Comparison of ENCODE assay signal across 23 cellular contexts in the genomic region with DNA sequence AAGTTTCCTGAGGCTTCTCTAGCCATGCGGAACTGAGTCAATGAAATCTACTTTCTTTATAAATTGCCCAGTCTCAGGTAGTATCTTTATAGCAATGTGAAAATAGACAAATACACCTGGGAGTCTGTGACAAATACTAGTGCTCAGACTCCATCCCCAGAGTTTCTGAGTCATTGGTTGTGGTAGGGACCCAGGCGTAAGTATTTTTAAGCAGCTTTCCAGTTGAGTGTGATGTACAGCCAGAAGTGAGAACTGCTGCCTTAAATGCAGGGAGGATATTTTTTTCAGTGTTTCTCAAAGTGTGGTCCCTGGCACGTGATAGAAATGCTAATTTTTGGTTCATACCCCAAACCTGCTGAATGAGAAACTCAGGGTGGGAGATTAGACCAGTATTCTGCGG.
DNase-seq lines count a peak whose midpoint lies in the region; ATAC-seq and TF ChIP-seq lines count a peak whose summit lies in the region.
"Had no signal": no experiment of that assay in that cellular context is flagged by ENCODE, and none has a peak within 500 bp of the region (broad histone marks: within the 10 kb centered on the region; RNA-seq: fewer than 3 reads in every experiment).

No MANE protein-coding gene starts in this region.

- no peaks in the 10 kb centered on the region for H3K36me3 ChIP-seq in GM06990 (ENCODE audit: control insufficient read depth, insufficient read depth, low read length)
- H3K36me3 ChIP-seq in Karpas-422 (ENCODE audit: insufficient read depth, low read length), result no peaks in the 10 kb centered on the region
- H3K36me3 ChIP-seq: BE2C, BLaER1 had no signal

- no peak overlapping the region for H3K27ac ChIP-seq in Karpas-422 (ENCODE audit: low read length)
- H3K27ac ChIP-seq: 22Rv1, A549, BLaER1 had no signal

- no peaks in the 10 kb centered on the region for H3K9me3 ChIP-seq in Karpas-422 (ENCODE audit: low read length)
- H3K9me3 ChIP-seq: A549, BE2C, BLaER1 had no signal

- TF ChIP-seq CTCF in GM06990 (IDR thresholded peaks at IDR 0.05; ENCODE audit: insufficient read depth, low read length, poor library complexity, severe bottlenecking), result no peak

- no peaks in the 10 kb centered on the region for H3K4me1 ChIP-seq in Karpas-422 (ENCODE audit: low read length)
- H3K4me1 ChIP-seq: A549, BE2C, BLaER1 had no signal

- ATAC-seq in GM18868 (IDR thresholded peaks at IDR 0.05; ENCODE audit: unreplicated experiment) (peak; percentile 52), HG03432 (IDR thresholded peaks at IDR 0.05; ENCODE audit: unreplicated experiment) (peak; percentile 52), GM21447 (IDR thresholded peaks at IDR 0.05; ENCODE audit: unreplicated experiment) (no peak)
- no peak for ATAC-seq in stimulated activated naive CD8-positive, alpha-beta T cell treated with anti-CD3 and anti-CD28 coated beads, Interleukin-15, Interleukin-2, amounts not matched to agents 100 U/mL and 50 U/mL, for 24 hours
- ATAC-seq: A549 had no signal

- H4K20me1 ChIP-seq in Karpas-422 (ENCODE audit: insufficient read depth, low read depth, low read length), result no peaks in the 10 kb centered on the region
- H4K20me1 ChIP-seq: BLaER1 had no signal

- no peak overlapping the region for H2AFZ ChIP-seq in Karpas-422 (ENCODE audit: low read length)

- H3K4me2 ChIP-seq in Karpas-422 (ENCODE audit: low read depth, low read length, poor library complexity, severe bottlenecking), result no peak overlapping the region
- H3K4me2 ChIP-seq: A549, BLaER1 had no signal

- H3K27me3 ChIP-seq in GM06990 (replicated peaks; ENCODE audit: control insufficient read depth, insufficient read depth, low read length) (no peaks in the 10 kb centered on the region), Karpas-422 (ENCODE audit: low read length) (no peaks in the 10 kb centered on the region)
- H3K27me3 ChIP-seq: BE2C, BLaER1 had no signal

- H3K79me2 ChIP-seq in Karpas-422 (ENCODE audit: low read length), result no peaks in the 10 kb centered on the region

- DNase-seq in GM06990 (ENCODE audit: extremely low read depth, insufficient read length), result peak; percentile 12
- peak; percentile 15 for DNase-seq in Karpas-422
- no peak for DNase-seq in AG20443 (ENCODE audit: low spot score)
- no peak for DNase-seq in stimulated activated naive CD8-positive, alpha-beta T cell treated with anti-CD3 and anti-CD28 coated beads, Interleukin-15, Interleukin-2, amounts not matched to agents 100 U/mL and 50 U/mL, for 24 hours
- DNase-seq: BE2C; C1 segment of cervical spinal cord; CD4-positive, alpha-beta memory T cell; CD4-positive, CD25-positive, alpha-beta regulatory T cell; CD8-positive, alpha-beta memory T cell; COR-L47; DMS 273 treated with DMSO at 0.1 percent for 48 hours; DMS153; DMS53; DMS79; DND-41; EL; GDM1 had no signal

- H3K4me3 ChIP-seq in GM06990 (replicated peaks; ENCODE audit: low read depth, low read length) (no peak overlapping the region), Karpas-422 (ENCODE audit: low read length) (no peak overlapping the region)
- H3K4me3 ChIP-seq: A549, BLaER1 had no signal

- H3K9me2 ChIP-seq in Karpas-422 (replicated peaks; ENCODE audit: insufficient read depth, low read length), result no peaks in the 10 kb centered on the region

- no peak overlapping the region for H3K9ac ChIP-seq in Karpas-422 (ENCODE audit: low read length)
- H3K9ac ChIP-seq: BLaER1 had no signal

Comparison
In these comparisons a context has a peak if more than half of its experiments do, and no peak if none do; other contexts are left out.
1. DNase-seq: peak in GM06990 (single experiment) and Karpas-422 (single experiment); none in AG20443 (single experiment) and stimulated activated naive CD8-positive, alpha-beta T cell treated with anti-CD3 and anti-CD28 coated beads, Interleukin-15, Interleukin-2, amounts not matched to agents 100 U/mL and 50 U/mL, for 24 hours (single experiment).
2. ATAC-seq: peak in GM18868 (single experiment) and HG03432 (single experiment); none in stimulated activated naive CD8-positive, alpha-beta T cell treated with anti-CD3 and anti-CD28 coated beads, Interleukin-15, Interleukin-2, amounts not matched to agents 100 U/mL and 50 U/mL, for 24 hours (single experiment) and GM21447 (single experiment).